Comparison of ENCODE assay signal across 19 cellular contexts in the genomic region with DNA sequence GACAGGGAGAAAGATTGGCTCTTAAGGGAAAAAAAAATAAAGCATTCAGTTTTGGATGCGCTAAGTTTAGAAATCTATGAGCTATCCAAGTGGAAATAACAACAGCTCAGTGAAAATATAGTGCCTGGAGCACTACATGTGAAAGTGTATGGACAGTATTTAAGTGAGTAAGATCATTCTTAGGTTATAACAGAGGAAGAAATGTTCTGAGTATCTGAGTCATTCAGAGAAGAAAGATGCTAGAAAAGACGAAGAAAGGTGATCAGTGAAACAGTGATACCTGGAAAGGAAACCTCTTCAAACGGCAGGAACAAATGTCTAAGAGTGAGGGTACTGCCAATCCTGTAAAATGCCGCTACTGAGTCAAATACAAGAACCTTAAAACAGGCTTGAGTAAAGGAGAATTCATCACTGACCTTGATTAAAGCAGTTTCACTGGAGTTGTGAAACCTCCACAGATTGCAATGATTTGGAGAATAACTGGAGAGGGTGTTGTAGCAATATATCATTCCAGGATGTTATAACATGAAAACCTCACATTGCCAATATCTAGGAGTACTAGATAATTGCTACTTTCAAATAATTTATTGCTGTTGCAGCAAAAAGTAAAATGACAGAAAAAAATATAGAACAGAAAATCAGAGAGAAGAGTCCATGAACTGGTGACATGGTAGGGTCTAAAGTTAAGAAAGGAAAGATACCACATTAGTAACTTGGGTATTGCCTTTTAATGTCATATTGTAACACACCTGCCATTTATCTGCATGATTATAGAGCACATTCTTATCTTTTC.
DNase-seq lines count a peak whose midpoint lies in the region; ATAC-seq, FAIRE-seq and TF ChIP-seq lines count a peak whose summit lies in the region.
"Had no signal": no experiment of that assay in that cellular context is flagged by ENCODE, and none has a peak within 500 bp of the region (broad histone marks: within the 10 kb centered on the region; RNA-seq: fewer than 3 reads in every experiment).

No MANE protein-coding gene starts in this region.

- no peak overlapping the region for H3K27ac ChIP-seq in A549

- POLR2A ChIA-PET in A549 (lab: Yijun Ruan, JAX): no interaction called here
- POLR2A ChIA-PET in activated CD4-positive, alpha-beta memory T cell treated with anti-CD3 and anti-CD28 coated beads, Interleukin-2, amount 10 ng/mL, durations not matched to agents 7 days and 5 days (lab: Charles Lee): no interaction called here

- H3K4me3 ChIP-seq in A549 (no peak overlapping the region), epithelial cell of esophagus (ENCODE audit: low read length) (no peak overlapping the region)
- H3K4me3 ChIP-seq: GM12878, HAP-1 had no signal

- no peaks in the 10 kb centered on the region for H3K27me3 Mint-ChIP-seq in activated CD4-positive, alpha-beta memory T cell treated with anti-CD3 and anti-CD28 coated beads, Interleukin-2, amount 10 ng/mL, durations not matched to agents 7 days and 5 days
- H3K27me3 Mint-ChIP-seq: B cell; CD4-positive, alpha-beta T cell; IgD-negative memory B cell had no signal

- H3K36me3 Mint-ChIP-seq in activated CD4-positive, alpha-beta memory T cell treated with anti-CD3 and anti-CD28 coated beads, Interleukin-2, amount 10 ng/mL, durations not matched to agents 7 days and 5 days (ENCODE audit: low read depth): no peaks in the 10 kb centered on the region
- H3K36me3 Mint-ChIP-seq: IgD-negative memory B cell had no signal

- no peak for TF ChIP-seq CTCF in A549 (IDR thresholded peaks at IDR 0.05)
- no peak for TF ChIP-seq CTCF in epithelial cell of esophagus (IDR thresholded peaks at IDR 0.05; ENCODE audit: insufficient read depth, low read depth, low read length, missing control alignments)

- TF ChIP-seq EP300 in A549 (IDR thresholded peaks at IDR 0.05): no peak

- no peaks in the 10 kb centered on the region for H3K4me1 ChIP-seq in A549

- WGBS in A549 (ENCODE audit: missing lambda C conversion rate): 31% methylated on average over 4 of the region's 4 CpGs

- CTCF ChIA-PET in A549 (lab: Yijun Ruan, JAX): no interaction called here
- CTCF ChIA-PET in activated CD4-positive, alpha-beta memory T cell treated with anti-CD3 and anti-CD28 coated beads, Interleukin-2, amount 10 ng/mL, durations not matched to agents 7 days and 5 days (lab: Charles Lee): no interaction called here

- FAIRE-seq in A549 (lab: Jason Lieb, UNC): no peak
- FAIRE-seq: GM12878, GM18507, GM19239, H1 had no signal

- no peak overlapping the region for H3K4me2 ChIP-seq in A549

- no peak overlapping the region for H3K4me3 Mint-ChIP-seq in activated CD4-positive, alpha-beta memory T cell treated with anti-CD3 and anti-CD28 coated beads, Interleukin-2, amount 10 ng/mL, durations not matched to agents 7 days and 5 days
- H3K4me3 Mint-ChIP-seq: B cell; CD4-positive, alpha-beta T cell; IgD-negative memory B cell had no signal

- no peak for DNase-seq in A549 (ENCODE audit: low read depth in 1 of 2, low spot score in 1 of 2)
- DNase-seq in NCI-H226: peak; percentile 10
- DNase-seq in epithelial cell of esophagus (ENCODE audit: low read depth): peak; percentile 2
- DNase-seq in NCI-H345 (lab: John Stamatoyannopoulos, UW): no peak
- no peak for DNase-seq in activated CD4-positive, alpha-beta memory T cell treated with anti-CD3 and anti-CD28 coated beads, Interleukin-2, amount 10 ng/mL, durations not matched to agents 7 days and 5 days
- DNase-seq: C1 segment of cervical spinal cord; Calu3; CD4-positive, alpha-beta T cell; DMS79 had no signal

- H3K9me3 Mint-ChIP-seq in activated CD4-positive, alpha-beta memory T cell treated with anti-CD3 and anti-CD28 coated beads, Interleukin-2, amount 10 ng/mL, durations not matched to agents 7 days and 5 days: peaks cover 3% of the 10 kb centered on the region

- TF ChIP-seq RAD21 in A549 (conservative IDR thresholded peaks at IDR 0.05 in 1 of 2, IDR thresholded peaks at IDR 0.05 in 1 of 2): no peak

- no peak overlapping the region for H3K27ac Mint-ChIP-seq in activated CD4-positive, alpha-beta memory T cell treated with anti-CD3 and anti-CD28 coated beads, Interleukin-2, amount 10 ng/mL, durations not matched to agents 7 days and 5 days
- H3K27ac Mint-ChIP-seq: B cell; CD4-positive, alpha-beta T cell; IgD-negative memory B cell had no signal

- H3K4me1 Mint-ChIP-seq in activated CD4-positive, alpha-beta memory T cell treated with anti-CD3 and anti-CD28 coated beads, Interleukin-2, amount 10 ng/mL, durations not matched to agents 7 days and 5 days: no peaks in the 10 kb centered on the region
- H3K4me1 Mint-ChIP-seq: B cell, IgD-negative memory B cell had no signal

- ATAC-seq in A549: no peak
- peak; percentile 40 for ATAC-seq in GM18868 (IDR thresholded peaks at IDR 0.05; ENCODE audit: unreplicated experiment)
- no peak for ATAC-seq in HG02870 (IDR thresholded peaks at IDR 0.05; ENCODE audit: unreplicated experiment)
- ATAC-seq in GM18873 (IDR thresholded peaks at IDR 0.05; ENCODE audit: low FRiP score, unreplicated experiment): no peak
- ATAC-seq: GM12878 had no signal

- no peaks in the 10 kb centered on the region for H3K9me3 ChIP-seq in A549
- H3K9me3 ChIP-seq: HAP-1 had no signal

- no peak for TF ChIP-seq POLR2A in A549 (IDR thresholded peaks at IDR 0.05; ENCODE audit: low read length)

TF ChIP-seq in A549, 52 proteins besides CTCF, POLR2A, EP300 and RAD21:
- no peak for TF ChIP-seq KDM5A (IDR thresholded peaks at IDR 0.05)
- TF ChIP-seq REST (IDR thresholded peaks at IDR 0.05): no peak
- TF ChIP-seq RNF2 (IDR thresholded peaks at IDR 0.05; ENCODE audit: borderline replicate concordance, low read depth): no peak
- no peak for TF ChIP-seq MAX (IDR thresholded peaks at IDR 0.05)
- TF ChIP-seq EHMT2 (IDR thresholded peaks at IDR 0.05; ENCODE audit: low read depth): no peak
- TF ChIP-seq, protein P1, sequence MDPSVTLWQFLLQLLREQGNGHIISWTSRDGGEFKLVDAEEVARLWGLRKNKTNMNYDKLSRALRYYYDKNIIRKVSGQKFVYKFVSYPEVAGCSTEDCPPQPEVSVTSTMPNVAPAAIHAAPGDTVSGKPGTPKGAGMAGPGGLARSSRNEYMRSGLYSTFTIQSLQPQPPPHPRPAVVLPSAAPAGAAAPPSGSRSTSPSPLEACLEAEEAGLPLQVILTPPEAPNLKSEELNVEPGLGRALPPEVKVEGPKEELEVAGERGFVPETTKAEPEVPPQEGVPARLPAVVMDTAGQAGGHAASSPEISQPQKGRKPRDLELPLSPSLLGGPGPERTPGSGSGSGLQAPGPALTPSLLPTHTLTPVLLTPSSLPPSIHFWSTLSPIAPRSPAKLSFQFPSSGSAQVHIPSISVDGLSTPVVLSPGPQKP (IDR thresholded peaks at IDR 0.05; ENCODE audit: low read depth, low read length): no peak
- TF ChIP-seq SMC3 (IDR thresholded peaks at IDR 0.05): no peak
- no peak for TF ChIP-seq NR3C1 (IDR thresholded peaks at IDR 0.05)
- TF ChIP-seq MAFK (IDR thresholded peaks at IDR 0.05; ENCODE audit: partially characterized antibody): peak; percentile 56
TF ChIP-seq in A549: peak in this region for 1.

Comparison
In these comparisons a context has a peak if more than half of its experiments do, and no peak if none do; other contexts are left out.
1. DNase-seq: peak in NCI-H226 (single experiment) and epithelial cell of esophagus (single experiment); none in A549 (0 of 2), NCI-H345 (single experiment) and activated CD4-positive, alpha-beta memory T cell treated with anti-CD3 and anti-CD28 coated beads, Interleukin-2, amount 10 ng/mL, durations not matched to agents 7 days and 5 days (single experiment).